1 cellular context compared by ENCODE assay signal in genomic region chr7:121085922-121086321, GRCh38.
TF ChIP-seq lines count a peak whose summit lies in the region.

No MANE protein-coding gene starts in this region.

TF ChIP-seq in HepG2, 621 proteins besides CTCF, POLR2A, EP300 and RAD21 (continued from another document):
- TF ChIP-seq AFF4 (CRISPR knock-in tag; IDR thresholded peaks at IDR 0.05) (no peak), HBP1 (CRISPR knock-in tag; IDR thresholded peaks at IDR 0.05; ENCODE audit: low read depth) (no peak), MTA3 (CRISPR knock-in tag; IDR thresholded peaks at IDR 0.05) (no peak), CHD2 (IDR thresholded peaks at IDR 0.05; ENCODE audit: low read depth, low read length) (no peak), SMAD9 (CRISPR knock-in tag; IDR thresholded peaks at IDR 0.05) (no peak), MAF1 (CRISPR knock-in tag; IDR thresholded peaks at IDR 0.05; ENCODE audit: borderline replicate concordance) (no peak), SMARCE1 (IDR thresholded peaks at IDR 0.05; ENCODE audit: borderline replicate concordance) (no peak), EEA1 (CRISPR knock-in tag; IDR thresholded peaks at IDR 0.05; ENCODE audit: borderline replicate concordance) (no peak), FOXJ3 (CRISPR knock-in tag; IDR thresholded peaks at IDR 0.05; ENCODE audit: borderline replicate concordance) (no peak), BRCA1 (CRISPR knock-in tag; IDR thresholded peaks at IDR 0.05) (no peak)
